In genomic region chr15:89628791-89629715, GRCh38 we compare ENCODE assay signal across 2 cellular contexts.
A peak's percentile ranks its signal among the peaks of the same experiment; 100 is the strongest.
TF ChIP-seq lines count a peak whose summit lies in the region.

No MANE protein-coding gene starts in this region.

TF ChIP-seq in HEK293, 187 proteins besides CTCF, POLR2A, EP300 and RAD21:
- TF ChIP-seq, protein P1, sequence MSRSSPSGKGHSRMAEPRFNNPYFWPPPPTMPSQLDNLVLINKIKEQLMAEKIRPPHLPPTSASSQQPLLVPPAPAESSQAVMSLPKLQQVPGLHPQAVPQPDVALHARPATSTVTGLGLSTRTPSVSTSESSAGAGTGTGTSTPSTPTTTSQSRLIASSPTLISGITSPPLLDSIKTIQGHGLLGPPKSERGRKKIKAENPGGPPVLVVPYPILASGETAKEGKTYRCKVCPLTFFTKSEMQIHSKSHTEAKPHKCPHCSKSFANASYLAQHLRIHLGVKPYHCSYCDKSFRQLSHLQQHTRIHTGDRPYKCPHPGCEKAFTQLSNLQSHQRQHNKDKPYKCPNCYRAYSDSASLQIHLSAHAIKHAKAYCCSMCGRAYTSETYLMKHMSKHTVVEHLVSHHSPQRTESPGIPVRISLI (tag by site-specific recombination; IDR thresholded peaks at IDR 0.05) = no peak
- no peak for TF ChIP-seq ZNF585B (tag by site-specific recombination; IDR thresholded peaks at IDR 0.05)
- no peak for TF ChIP-seq ZNF596 (tag by site-specific recombination; IDR thresholded peaks at IDR 0.05)
- TF ChIP-seq, protein P2, sequence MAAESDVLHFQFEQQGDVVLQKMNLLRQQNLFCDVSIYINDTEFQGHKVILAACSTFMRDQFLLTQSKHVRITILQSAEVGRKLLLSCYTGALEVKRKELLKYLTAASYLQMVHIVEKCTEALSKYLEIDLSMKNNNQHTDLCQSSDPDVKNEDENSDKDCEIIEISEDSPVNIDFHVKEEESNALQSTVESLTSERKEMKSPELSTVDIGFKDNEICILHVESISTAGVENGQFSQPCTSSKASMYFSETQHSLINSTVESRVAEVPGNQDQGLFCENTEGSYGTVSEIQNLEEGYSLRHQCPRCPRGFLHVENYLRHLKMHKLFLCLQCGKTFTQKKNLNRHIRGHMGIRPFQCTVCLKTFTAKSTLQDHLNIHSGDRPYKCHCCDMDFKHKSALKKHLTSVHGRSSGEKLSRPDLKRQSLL (tag by site-specific recombination; IDR thresholded peaks at IDR 0.05) = no peak
- no peak for TF ChIP-seq ZNF174 (tag by site-specific recombination; IDR thresholded peaks at IDR 0.05)
- no peak for TF ChIP-seq ZNF404 (tag by site-specific recombination; IDR thresholded peaks at IDR 0.05)
- TF ChIP-seq ZBTB7A (tag by site-specific recombination; IDR thresholded peaks at IDR 0.05; ENCODE audit: low read depth) = no peak
- TF ChIP-seq GLIS1 (tag by site-specific recombination; IDR thresholded peaks at IDR 0.05) = no peak
TF ChIP-seq in HEK293: peak in this region for 0.

TF ChIP-seq in GM12878, 131 proteins besides CTCF, POLR2A, EP300 and RAD21:
- TF ChIP-seq SMARCA5 (IDR thresholded peaks at IDR 0.05) (no peak), SPI1 (IDR thresholded peaks at IDR 0.05; ENCODE audit: borderline replicate concordance, insufficient read depth, low read depth, low read length) (peak; percentile 8; the same call in 1 of the 2 replicates)
